In the genomic region with DNA sequence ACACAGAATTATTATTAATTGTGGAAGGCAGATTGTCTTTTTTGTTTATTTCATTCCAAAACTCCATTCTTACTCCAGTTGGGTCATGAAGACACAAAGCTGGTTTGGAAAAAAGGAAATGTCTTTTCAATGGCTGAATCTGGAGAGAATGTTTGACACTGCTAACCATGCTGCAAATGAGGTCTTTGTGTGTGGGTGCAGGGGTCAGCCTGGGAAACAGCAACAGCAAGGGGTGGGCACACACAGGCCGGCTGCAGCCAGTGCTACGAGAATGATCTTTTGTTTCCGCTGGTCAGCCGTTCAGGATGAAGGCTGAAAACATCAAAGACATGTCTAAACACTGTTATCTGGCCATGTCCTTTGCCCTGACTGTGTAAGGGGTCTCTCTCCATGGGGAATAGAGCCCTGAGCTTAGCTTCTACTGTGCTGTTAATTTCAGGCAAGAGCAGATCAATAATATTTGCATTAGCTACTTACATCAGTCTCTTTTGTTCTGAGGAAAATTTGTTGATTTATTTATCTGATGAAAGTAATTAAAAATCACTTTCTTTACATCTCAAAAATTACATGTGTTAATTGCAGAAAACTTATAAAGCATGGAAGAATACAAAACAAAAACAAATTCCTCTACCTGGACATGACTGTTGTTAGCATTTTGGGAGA, we compare ENCODE assay signal across 1 cellular context.
TF ChIP-seq lines count a peak whose summit lies in the region.

No MANE protein-coding gene starts in this region.

TF ChIP-seq in HepG2, 621 proteins besides CTCF, POLR2A, EP300 and RAD21 (continued from another document and continues in another):
- TF ChIP-seq, protein P1, sequence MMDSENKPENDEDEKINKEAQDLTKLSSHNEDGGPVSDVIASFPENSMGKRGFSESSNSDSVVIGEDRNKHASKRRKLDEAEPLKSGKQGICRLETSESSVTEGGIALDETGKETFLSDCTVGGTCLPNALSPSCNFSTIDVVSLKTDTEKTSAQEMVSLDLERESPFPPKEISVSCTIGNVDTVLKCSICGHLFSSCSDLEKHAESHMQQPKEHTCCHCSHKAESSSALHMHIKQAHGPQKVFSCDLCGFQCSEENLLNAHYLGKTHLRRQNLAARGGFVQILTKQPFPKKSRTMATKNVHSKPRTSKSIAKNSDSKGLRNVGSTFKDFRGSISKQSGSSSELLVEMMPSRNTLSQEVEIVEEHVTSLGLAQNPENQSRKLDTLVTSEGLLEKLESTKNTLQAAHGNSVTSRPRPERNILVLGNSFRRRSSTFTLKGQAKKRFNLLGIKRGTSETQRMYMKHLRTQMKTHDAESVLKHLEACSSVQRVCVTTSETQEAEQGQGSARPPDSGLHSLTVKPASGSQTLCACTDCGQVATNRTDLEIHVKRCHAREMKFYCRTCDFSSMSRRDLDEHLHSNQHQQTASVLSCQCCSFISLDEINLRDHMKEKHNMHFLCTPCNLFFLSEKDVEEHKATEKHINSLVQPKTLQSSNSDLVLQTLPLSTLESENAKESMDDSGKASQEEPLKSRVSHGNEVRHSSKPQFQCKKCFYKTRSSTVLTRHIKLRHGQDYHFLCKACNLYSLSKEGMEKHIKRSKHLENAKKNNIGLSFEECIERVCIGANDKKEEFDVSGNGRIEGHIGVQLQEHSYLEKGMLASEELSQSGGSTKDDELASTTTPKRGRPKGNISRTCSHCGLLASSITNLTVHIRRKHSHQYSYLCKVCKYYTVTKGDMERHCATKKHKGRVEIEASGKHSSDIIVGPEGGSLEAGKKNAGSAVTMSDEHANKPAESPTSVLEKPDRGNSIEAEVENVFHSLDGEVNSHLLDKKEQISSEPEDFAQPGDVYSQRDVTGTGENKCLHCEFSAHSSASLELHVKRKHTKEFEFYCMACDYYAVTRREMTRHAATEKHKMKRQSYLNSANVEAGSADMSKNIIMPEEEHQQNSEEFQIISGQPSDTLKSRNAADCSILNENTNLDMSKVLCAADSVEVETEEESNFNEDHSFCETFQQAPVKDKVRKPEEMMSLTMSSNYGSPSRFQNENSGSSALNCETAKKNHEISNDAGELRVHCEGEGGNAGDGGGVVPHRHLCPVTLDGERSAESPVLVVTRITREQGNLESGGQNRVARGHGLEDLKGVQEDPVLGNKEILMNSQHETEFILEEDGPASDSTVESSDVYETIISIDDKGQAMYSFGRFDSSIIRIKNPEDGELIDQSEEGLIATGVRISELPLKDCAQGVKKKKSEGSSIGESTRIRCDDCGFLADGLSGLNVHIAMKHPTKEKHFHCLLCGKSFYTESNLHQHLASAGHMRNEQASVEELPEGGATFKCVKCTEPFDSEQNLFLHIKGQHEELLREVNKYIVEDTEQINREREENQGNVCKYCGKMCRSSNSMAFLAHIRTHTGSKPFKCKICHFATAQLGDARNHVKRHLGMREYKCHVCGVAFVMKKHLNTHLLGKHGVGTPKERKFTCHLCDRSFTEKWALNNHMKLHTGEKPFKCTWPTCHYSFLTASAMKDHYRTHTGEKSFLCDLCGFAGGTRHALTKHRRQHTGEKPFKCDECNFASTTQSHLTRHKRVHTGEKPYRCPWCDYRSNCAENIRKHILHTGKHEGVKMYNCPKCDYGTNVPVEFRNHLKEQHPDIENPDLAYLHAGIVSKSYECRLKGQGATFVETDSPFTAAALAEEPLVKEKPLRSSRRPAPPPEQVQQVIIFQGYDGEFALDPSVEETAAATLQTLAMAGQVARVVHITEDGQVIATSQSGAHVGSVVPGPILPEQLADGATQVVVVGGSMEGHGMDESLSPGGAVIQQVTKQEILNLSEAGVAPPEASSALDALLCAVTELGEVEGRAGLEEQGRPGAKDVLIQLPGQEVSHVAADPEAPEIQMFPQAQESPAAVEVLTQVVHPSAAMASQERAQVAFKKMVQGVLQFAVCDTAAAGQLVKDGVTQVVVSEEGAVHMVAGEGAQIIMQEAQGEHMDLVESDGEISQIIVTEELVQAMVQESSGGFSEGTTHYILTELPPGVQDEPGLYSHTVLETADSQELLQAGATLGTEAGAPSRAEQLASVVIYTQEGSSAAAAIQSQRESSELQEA (CRISPR knock-in tag; IDR thresholded peaks at IDR 0.05; ENCODE audit: not compliant biosample characterization): no peak
- TF ChIP-seq MEIS2 (CRISPR knock-in tag; IDR thresholded peaks at IDR 0.05) (peak; percentile 99), CREM (IDR thresholded peaks at IDR 0.05) (peak; percentile 96), CREM (CRISPR knock-in tag; IDR thresholded peaks at IDR 0.05) (no peak), MBNL3 (CRISPR knock-in tag; conservative IDR thresholded peaks at IDR 0.05) (no peak), TAF15 (IDR thresholded peaks at IDR 0.05; ENCODE audit: low read depth, low read length, poor library complexity, severe bottlenecking) (no peak), ZNF101 (CRISPR knock-in tag; IDR thresholded peaks at IDR 0.05; ENCODE audit: borderline replicate concordance, low read depth) (peak; percentile 91; the same call in 1 of the 2 replicates), SIN3B (IDR thresholded peaks at IDR 0.05; ENCODE audit: low read length) (no peak; the same call in 1 of the 2 replicates), ZNF879 (CRISPR knock-in tag; IDR thresholded peaks at IDR 0.05) (peak; percentile 76; the same call in 1 of the 2 replicates), ZNF75D (CRISPR knock-in tag; IDR thresholded peaks at IDR 0.05; ENCODE audit: borderline replicate concordance) (no peak), ZNF329 (CRISPR knock-in tag; IDR thresholded peaks at IDR 0.05; ENCODE audit: low read depth) (no peak; the same call in 1 of the 2 replicates), ZNF563 (CRISPR knock-in tag; IDR thresholded peaks at IDR 0.05) (peak; percentile 55; the same call in 1 of the 2 replicates), BORCS8-MEF2B (CRISPR knock-in tag; IDR thresholded peaks at IDR 0.05) (0 out of 2 replicates have a peak, but pooled peaks have one; percentile 61), ZBTB7B (CRISPR knock-in tag; IDR thresholded peaks at IDR 0.05) (peak; percentile 100), ZSCAN9 (CRISPR knock-in tag; IDR thresholded peaks at IDR 0.05; ENCODE audit: borderline replicate concordance) (peak; percentile 90), IRX3 (CRISPR knock-in tag; IDR thresholded peaks at IDR 0.05; ENCODE audit: borderline replicate concordance, low read depth) (no peak), U2AF2 (IDR thresholded peaks at IDR 0.05; ENCODE audit: low read depth, low read length) (no peak), STAT5B (CRISPR knock-in tag; IDR thresholded peaks at IDR 0.05) (peak; percentile 87), KLF6 (CRISPR knock-in tag; IDR thresholded peaks at IDR 0.05) (peak; percentile 79), NFIC (IDR thresholded peaks at IDR 0.05; ENCODE audit: low read length) (peak; percentile 98), ZNF317 (CRISPR knock-in tag; IDR thresholded peaks at IDR 0.05) (peak; percentile 86)
- TF ChIP-seq, protein P2, sequence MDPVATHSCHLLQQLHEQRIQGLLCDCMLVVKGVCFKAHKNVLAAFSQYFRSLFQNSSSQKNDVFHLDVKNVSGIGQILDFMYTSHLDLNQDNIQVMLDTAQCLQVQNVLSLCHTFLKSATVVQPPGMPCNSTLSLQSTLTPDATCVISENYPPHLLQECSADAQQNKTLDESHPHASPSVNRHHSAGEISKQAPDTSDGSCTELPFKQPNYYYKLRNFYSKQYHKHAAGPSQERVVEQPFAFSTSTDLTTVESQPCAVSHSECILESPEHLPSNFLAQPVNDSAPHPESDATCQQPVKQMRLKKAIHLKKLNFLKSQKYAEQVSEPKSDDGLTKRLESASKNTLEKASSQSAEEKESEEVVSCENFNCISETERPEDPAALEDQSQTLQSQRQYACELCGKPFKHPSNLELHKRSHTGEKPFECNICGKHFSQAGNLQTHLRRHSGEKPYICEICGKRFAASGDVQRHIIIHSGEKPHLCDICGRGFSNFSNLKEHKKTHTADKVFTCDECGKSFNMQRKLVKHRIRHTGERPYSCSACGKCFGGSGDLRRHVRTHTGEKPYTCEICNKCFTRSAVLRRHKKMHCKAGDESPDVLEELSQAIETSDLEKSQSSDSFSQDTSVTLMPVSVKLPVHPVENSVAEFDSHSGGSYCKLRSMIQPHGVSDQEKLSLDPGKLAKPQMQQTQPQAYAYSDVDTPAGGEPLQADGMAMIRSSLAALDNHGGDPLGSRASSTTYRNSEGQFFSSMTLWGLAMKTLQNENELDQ (CRISPR knock-in tag; IDR thresholded peaks at IDR 0.05; ENCODE audit: borderline replicate concordance): 0 out of 2 replicates have a peak, but pooled peaks have one; percentile 57
- TF ChIP-seq, protein P3, sequence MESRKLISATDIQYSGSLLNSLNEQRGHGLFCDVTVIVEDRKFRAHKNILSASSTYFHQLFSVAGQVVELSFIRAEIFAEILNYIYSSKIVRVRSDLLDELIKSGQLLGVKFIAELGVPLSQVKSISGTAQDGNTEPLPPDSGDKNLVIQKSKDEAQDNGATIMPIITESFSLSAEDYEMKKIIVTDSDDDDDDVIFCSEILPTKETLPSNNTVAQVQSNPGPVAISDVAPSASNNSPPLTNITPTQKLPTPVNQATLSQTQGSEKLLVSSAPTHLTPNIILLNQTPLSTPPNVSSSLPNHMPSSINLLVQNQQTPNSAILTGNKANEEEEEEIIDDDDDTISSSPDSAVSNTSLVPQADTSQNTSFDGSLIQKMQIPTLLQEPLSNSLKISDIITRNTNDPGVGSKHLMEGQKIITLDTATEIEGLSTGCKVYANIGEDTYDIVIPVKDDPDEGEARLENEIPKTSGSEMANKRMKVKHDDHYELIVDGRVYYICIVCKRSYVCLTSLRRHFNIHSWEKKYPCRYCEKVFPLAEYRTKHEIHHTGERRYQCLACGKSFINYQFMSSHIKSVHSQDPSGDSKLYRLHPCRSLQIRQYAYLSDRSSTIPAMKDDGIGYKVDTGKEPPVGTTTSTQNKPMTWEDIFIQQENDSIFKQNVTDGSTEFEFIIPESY (CRISPR knock-in tag; IDR thresholded peaks at IDR 0.05): peak; percentile 89
- TF ChIP-seq, protein P4, sequence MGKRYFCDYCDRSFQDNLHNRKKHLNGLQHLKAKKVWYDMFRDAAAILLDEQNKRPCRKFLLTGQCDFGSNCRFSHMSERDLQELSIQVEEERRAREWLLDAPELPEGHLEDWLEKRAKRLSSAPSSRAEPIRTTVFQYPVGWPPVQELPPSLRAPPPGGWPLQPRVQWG (CRISPR knock-in tag; IDR thresholded peaks at IDR 0.05; ENCODE audit: borderline replicate concordance, low read depth): no peak
- TF ChIP-seq, protein P5, sequence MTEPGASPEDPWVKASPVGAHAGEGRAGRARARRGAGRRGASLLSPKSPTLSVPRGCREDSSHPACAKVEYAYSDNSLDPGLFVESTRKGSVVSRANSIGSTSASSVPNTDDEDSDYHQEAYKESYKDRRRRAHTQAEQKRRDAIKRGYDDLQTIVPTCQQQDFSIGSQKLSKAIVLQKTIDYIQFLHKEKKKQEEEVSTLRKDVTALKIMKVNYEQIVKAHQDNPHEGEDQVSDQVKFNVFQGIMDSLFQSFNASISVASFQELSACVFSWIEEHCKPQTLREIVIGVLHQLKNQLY (CRISPR knock-in tag; IDR thresholded peaks at IDR 0.05): peak; percentile 99
- TF ChIP-seq, protein P6, sequence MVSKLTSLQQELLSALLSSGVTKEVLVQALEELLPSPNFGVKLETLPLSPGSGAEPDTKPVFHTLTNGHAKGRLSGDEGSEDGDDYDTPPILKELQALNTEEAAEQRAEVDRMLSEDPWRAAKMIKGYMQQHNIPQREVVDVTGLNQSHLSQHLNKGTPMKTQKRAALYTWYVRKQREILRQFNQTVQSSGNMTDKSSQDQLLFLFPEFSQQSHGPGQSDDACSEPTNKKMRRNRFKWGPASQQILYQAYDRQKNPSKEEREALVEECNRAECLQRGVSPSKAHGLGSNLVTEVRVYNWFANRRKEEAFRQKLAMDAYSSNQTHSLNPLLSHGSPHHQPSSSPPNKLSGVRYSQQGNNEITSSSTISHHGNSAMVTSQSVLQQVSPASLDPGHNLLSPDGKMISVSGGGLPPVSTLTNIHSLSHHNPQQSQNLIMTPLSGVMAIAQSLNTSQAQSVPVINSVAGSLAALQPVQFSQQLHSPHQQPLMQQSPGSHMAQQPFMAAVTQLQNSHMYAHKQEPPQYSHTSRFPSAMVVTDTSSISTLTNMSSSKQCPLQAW (CRISPR knock-in tag; IDR thresholded peaks at IDR 0.05): peak; percentile 94
- TF ChIP-seq, protein P7, sequence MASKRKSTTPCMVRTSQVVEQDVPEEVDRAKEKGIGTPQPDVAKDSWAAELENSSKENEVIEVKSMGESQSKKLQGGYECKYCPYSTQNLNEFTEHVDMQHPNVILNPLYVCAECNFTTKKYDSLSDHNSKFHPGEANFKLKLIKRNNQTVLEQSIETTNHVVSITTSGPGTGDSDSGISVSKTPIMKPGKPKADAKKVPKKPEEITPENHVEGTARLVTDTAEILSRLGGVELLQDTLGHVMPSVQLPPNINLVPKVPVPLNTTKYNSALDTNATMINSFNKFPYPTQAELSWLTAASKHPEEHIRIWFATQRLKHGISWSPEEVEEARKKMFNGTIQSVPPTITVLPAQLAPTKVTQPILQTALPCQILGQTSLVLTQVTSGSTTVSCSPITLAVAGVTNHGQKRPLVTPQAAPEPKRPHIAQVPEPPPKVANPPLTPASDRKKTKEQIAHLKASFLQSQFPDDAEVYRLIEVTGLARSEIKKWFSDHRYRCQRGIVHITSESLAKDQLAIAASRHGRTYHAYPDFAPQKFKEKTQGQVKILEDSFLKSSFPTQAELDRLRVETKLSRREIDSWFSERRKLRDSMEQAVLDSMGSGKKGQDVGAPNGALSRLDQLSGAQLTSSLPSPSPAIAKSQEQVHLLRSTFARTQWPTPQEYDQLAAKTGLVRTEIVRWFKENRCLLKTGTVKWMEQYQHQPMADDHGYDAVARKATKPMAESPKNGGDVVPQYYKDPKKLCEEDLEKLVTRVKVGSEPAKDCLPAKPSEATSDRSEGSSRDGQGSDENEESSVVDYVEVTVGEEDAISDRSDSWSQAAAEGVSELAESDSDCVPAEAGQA (IDR thresholded peaks at IDR 0.05; ENCODE audit: low read depth): peak; percentile 67; the same call in 1 of the 2 replicates
- TF ChIP-seq, protein P7 (CRISPR knock-in tag; IDR thresholded peaks at IDR 0.05; ENCODE audit: borderline replicate concordance): peak; percentile 18; the same call in 1 of the 2 replicates
